ENCODE assay signal across 26 cellular contexts in genomic region chr15:64717130-64717529, GRCh38. TPM values are rescaled to one million over a fixed set of nuclear protein-coding genes. Genes with fewer than 3 reads are reported as not detected.
DNase-seq lines count a peak whose midpoint lies in the region; ATAC-seq, FAIRE-seq and TF ChIP-seq lines count a peak whose summit lies in the region.
"Had no signal": no experiment of that assay in that cellular context is flagged by ENCODE, and none has a peak within 500 bp of the region (broad histone marks: within the 10 kb centered on the region; RNA-seq: fewer than 3 reads in every experiment).

No MANE protein-coding gene starts in this region.

- H3K36me3 ChIP-seq in kidney (ENCODE audit: control insufficient read depth in 1 of 2, insufficient read depth in 2 of 2, low read length in 2 of 2) (peaks cover 0 to 4% of the 10 kb centered on the region in 2 donors), spleen (no peaks in the 10 kb centered on the region)
- H3K36me3 ChIP-seq: pancreas, upper lobe of left lung, WERI-Rb-1 had no signal

- no peaks in the 10 kb centered on the region for H3K36me3 Mint-ChIP-seq in activated T-cell treated with anti-CD3 and anti-CD28 coated beads, Interleukin-2, amount 50 U/mL, for 24 hours (ENCODE audit: low read depth)

- H3K9me3 ChIP-seq in kidney (ENCODE audit: control insufficient read depth in 1 of 2, low read length in 2 of 2) (no peaks in the 10 kb centered on the region), spleen (no peaks in the 10 kb centered on the region)
- H3K9me3 ChIP-seq: pancreas, upper lobe of left lung had no signal

- H3K27ac Mint-ChIP-seq in activated T-cell treated with anti-CD3 and anti-CD28 coated beads, Interleukin-2, amount 50 U/mL, for 24 hours, result peak overlapping the region; percentile 28
- H3K27ac Mint-ChIP-seq: activated T-helper 2 cell treated with anti-CD3 and anti-CD28 coated beads, Interferon-gamma antibody, Interleukin-2, Interleukin-4, amounts not matched to agents 10 μg/mL and 5 μg/mL and 100 μg/mL, durations not matched to agents 14 hours and 24 hours and 36 hours had no signal

- DNase-seq in activated T-cell treated with anti-CD3 and anti-CD28 coated beads, Interleukin-2, amount 50 U/mL, for 24 hours, result no peak
- no peak for DNase-seq in activated T-cell treated with anti-CD3 and anti-CD28 coated beads, Interleukin-2, amount 50 U/mL, for 48 hours
- DNase-seq in RPMI8226 (peak; percentile 48), kidney (peak; percentile 10), spleen (peak; percentile 30), A172 (ENCODE audit: low spot score) (no peak)
- DNase-seq: AML-193; H7; NCI-H1694 treated with DMSO at 0.1 percent for 48 hours; NCI-H2227 treated with DMSO at 0.1 percent for 48 hours; NCI-H82; pancreas; stimulated activated naive CD8-positive, alpha-beta T cell treated with anti-CD3 and anti-CD28 coated beads, Interleukin-15, amount 100 ng/mL, for 72 hours; upper lobe of left lung; WERI-Rb-1 had no signal

- intact Hi-C loops in kidney (cut with DNase I) (no loop called here), spleen (cut with DNase I; ENCODE audit: low total_unique reads) (no loop called here)

- peaks cover 14% of the 10 kb centered on the region for H3K4me1 Mint-ChIP-seq in activated T-cell treated with anti-CD3 and anti-CD28 coated beads, Interleukin-2, amount 50 U/mL, for 24 hours (ENCODE audit: low read depth)

- no peak overlapping the region for H3K9ac ChIP-seq in kidney (ENCODE audit: low read length in 2 of 2)

- H3K27ac ChIP-seq in kidney (ENCODE audit: low read depth in 2 of 2, low read length in 2 of 2) (no peak overlapping the region), spleen (peak overlapping the region in 6 of 8 donors; percentile 51 to 71 (median 60))
- H3K27ac ChIP-seq: epithelial cell of prostate, hepatocyte, pancreas, WERI-Rb-1 had no signal

- H3K27me3 Mint-ChIP-seq in activated T-cell treated with anti-CD3 and anti-CD28 coated beads, Interleukin-2, amount 50 U/mL, for 24 hours, result no peaks in the 10 kb centered on the region
- H3K27me3 Mint-ChIP-seq: stimulated activated naive CD8-positive, alpha-beta T cell treated with anti-CD3 and anti-CD28 coated beads, Interleukin-15, amount 100 ng/mL, for 72 hours had no signal

- no peak overlapping the region for H3K4me3 Mint-ChIP-seq in activated T-cell treated with anti-CD3 and anti-CD28 coated beads, Interleukin-2, amount 50 U/mL, for 24 hours

- WGBS in spleen, 5 donors, result 79 to 87% (median 83%) methylated on average over 7 of the region's 7 CpGs

- no peak for FAIRE-seq in kidney (lab: Jason Lieb, UNC)
- FAIRE-seq: A204.1, G401.6, pancreas had no signal

- ATAC-seq in HG03135 (IDR thresholded peaks at IDR 0.05; ENCODE audit: unreplicated experiment) (no peak), GM21423 (IDR thresholded peaks at IDR 0.05; ENCODE audit: unreplicated experiment) (no peak)
- ATAC-seq: left lobe of liver; pancreas; SK-N-SH treated with all-trans-retinoic acid at 6 μM for 48 hours; stimulated activated naive CD8-positive, alpha-beta T cell treated with anti-CD3 and anti-CD28 coated beads, Interleukin-15, amount 100 ng/mL, for 72 hours had no signal

- H3K4me1 ChIP-seq in kidney (ENCODE audit: control insufficient read depth in 1 of 2, insufficient read depth in 1 of 2, low read depth in 1 of 2, low read length in 2 of 2), result peaks cover 0 to 4% of the 10 kb centered on the region in 2 donors
- H3K4me1 ChIP-seq in spleen, result peaks cover 0 to 15% (median 10%) of the 10 kb centered on the region in 6 donors
- H3K4me1 ChIP-seq: pancreas had no signal

- TF ChIP-seq CTCF in kidney (IDR thresholded peaks at IDR 0.05; ENCODE audit: borderline replicate concordance, extremely low read depth, insufficient read depth) (no peak), spleen (IDR thresholded peaks at IDR 0.05 in 8 of 11, conservative IDR thresholded peaks at IDR 0.05 in 3 of 11) (no peak)

- H3K4me3 ChIP-seq in kidney (ENCODE audit: low read length in 2 of 2) (no peak overlapping the region), spleen (no peak overlapping the region)
- H3K4me3 ChIP-seq: hepatocyte, pancreas, upper lobe of left lung had no signal

- TF ChIP-seq POLR2A in spleen (IDR thresholded peaks at IDR 0.05), result no peak

- H3K27me3 ChIP-seq in spleen (replicated peaks in 1 of 7), result no peaks in the 10 kb centered on the region
- H3K27me3 ChIP-seq: hepatocyte, pancreas, upper lobe of left lung had no signal

- no peaks in the 10 kb centered on the region for H3K9me3 Mint-ChIP-seq in activated T-cell treated with anti-CD3 and anti-CD28 coated beads, Interleukin-2, amount 50 U/mL, for 24 hours
- H3K9me3 Mint-ChIP-seq: activated T-helper 2 cell treated with anti-CD3 and anti-CD28 coated beads, Interferon-gamma antibody, Interleukin-2, Interleukin-4, amounts not matched to agents 10 μg/mL and 5 μg/mL and 100 μg/mL, durations not matched to agents 14 hours and 24 hours and 36 hours; stimulated activated naive CD8-positive, alpha-beta T cell treated with anti-CD3 and anti-CD28 coated beads, Interleukin-15, amount 100 ng/mL, for 72 hours had no signal

RNA-seq across cellular contexts. Expression of gene RBPMS2, which starts 58.3 kb away (rescaled TPM):
- total RNA-seq in kidney (8.2 TPM), spleen (1 to 10 TPM; 1.2 to 6.0 (median 3.3) TPM)
- polyA plus RNA-seq in kidney (ENCODE audit: insufficient read depth, low read depth, low replicate concordance) (24.2 TPM), spleen (1 to 10 TPM; 1.0 to 3.0 (median 1.2) TPM)
- total RNA-seq in A172 (2014; rRNA removed; shearing (Covaris generic)), result 0.50 and 0.53 TPM in 2 replicates
- total RNA-seq: fibroblast of villous mesenchyme had no signal
- polyA plus RNA-seq: neural cell had no signal

Comparison
In these comparisons a context has a peak if more than half of its experiments do, and no peak if none do; other contexts are left out.
1. DNase-seq: peak in RPMI8226 (single experiment), kidney (single experiment) and spleen (single experiment); none in activated T-cell treated with anti-CD3 and anti-CD28 coated beads, Interleukin-2, amount 50 U/mL, for 24 hours (single experiment), activated T-cell treated with anti-CD3 and anti-CD28 coated beads, Interleukin-2, amount 50 U/mL, for 48 hours (0 of 2) and A172 (single experiment).
2. H3K27ac ChIP-seq: peak in spleen (6 of 8); none in kidney (0 of 2).